1 cellular context compared by ENCODE assay signal in the genomic region with DNA sequence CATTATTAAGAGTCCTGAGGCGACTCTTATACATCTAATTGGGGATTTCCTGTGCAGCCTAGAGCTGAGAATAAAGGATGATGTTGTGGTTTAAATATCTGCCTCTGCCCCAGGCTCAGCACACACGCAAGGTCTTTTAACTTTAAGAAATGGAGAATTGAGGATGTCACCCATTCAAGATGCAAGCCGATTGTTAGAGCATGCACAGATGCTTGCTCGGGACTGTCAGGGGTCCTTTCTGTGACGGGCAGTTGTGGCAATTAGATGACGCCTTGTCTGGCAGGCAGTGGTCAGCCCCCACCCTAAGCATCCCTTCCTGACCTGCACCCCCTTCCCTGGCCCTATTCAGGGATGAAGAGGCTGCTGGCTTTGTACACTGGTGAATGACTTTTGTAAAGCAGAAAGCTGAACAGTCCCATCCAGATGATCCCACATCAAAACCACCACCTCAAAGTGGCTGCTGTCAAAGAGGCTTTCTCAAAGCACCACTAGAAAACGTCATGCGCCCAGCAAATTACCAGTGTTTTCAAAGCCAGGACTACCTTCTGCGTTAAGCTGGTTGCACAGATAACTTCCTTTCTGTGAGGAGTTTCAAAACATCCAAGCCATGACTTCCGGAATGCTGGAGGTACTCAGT.
TF ChIP-seq lines count a peak whose summit lies in the region.

No MANE protein-coding gene starts in this region.

TF ChIP-seq in SK-N-SH treated with all-trans-retinoic acid at 6 μM for 48 hours, 23 proteins besides CTCF, POLR2A, EP300 and RAD21 (continued from another document):
- TF ChIP-seq, protein P1, sequence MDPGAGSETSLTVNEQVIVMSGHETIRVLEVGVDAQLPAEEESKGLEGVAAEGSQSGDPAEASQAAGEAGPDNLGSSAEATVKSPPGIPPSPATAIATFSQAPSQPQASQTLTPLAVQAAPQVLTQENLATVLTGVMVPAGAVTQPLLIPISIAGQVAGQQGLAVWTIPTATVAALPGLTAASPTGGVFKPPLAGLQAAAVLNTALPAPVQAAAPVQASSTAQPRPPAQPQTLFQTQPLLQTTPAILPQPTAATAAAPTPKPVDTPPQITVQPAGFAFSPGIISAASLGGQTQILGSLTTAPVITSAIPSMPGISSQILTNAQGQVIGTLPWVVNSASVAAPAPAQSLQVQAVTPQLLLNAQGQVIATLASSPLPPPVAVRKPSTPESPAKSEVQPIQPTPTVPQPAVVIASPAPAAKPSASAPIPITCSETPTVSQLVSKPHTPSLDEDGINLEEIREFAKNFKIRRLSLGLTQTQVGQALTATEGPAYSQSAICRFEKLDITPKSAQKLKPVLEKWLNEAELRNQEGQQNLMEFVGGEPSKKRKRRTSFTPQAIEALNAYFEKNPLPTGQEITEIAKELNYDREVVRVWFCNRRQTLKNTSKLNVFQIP (CRISPR knock-in tag; IDR thresholded peaks at IDR 0.05; ENCODE audit: borderline replicate concordance, low read depth) = no peak
- TF ChIP-seq, protein P2, sequence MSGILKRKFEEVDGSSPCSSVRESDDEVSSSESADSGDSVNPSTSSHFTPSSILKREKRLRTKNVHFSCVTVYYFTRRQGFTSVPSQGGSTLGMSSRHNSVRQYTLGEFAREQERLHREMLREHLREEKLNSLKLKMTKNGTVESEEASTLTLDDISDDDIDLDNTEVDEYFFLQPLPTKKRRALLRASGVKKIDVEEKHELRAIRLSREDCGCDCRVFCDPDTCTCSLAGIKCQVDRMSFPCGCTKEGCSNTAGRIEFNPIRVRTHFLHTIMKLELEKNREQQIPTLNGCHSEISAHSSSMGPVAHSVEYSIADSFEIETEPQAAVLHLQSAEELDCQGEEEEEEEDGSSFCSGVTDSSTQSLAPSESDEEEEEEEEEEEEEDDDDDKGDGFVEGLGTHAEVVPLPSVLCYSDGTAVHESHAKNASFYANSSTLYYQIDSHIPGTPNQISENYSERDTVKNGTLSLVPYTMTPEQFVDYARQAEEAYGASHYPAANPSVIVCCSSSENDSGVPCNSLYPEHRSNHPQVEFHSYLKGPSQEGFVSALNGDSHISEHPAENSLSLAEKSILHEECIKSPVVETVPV (CRISPR knock-in tag; IDR thresholded peaks at IDR 0.05) = no peak
- TF ChIP-seq ZFP3 (CRISPR knock-in tag; IDR thresholded peaks at IDR 0.05) (no peak), SNAI2 (CRISPR knock-in tag; IDR thresholded peaks at IDR 0.05) (no peak), ZNF565 (CRISPR knock-in tag; conservative IDR thresholded peaks at IDR 0.05; ENCODE audit: low read depth) (no peak)
